In the genomic region with DNA sequence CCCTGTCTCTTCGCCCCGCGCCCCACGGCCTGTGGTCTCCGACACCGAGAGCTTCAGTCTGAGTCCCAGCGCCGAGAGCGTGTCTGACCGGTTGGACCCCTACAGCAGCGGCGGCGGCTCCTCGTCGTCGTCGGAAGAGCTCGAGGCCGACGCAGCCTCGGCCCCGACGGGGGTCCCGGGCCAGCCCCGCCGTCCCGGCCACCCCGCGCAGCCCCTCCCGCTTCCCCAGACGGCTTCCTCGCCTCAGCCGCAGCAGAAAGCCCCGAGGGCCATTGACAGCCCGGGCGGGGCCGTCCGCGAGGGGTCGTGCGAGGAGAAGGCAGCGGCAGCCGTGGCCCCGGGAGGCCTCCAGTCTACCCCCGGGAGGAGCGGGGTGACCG, we compare ENCODE assay signal across 8 cellular contexts. TPM values are rescaled to one million over a fixed set of nuclear protein-coding genes. Genes with fewer than 3 reads are reported as not detected.
DNase-seq lines count a peak whose midpoint lies in the region; ATAC-seq and TF ChIP-seq lines count a peak whose summit lies in the region.

No MANE protein-coding gene starts in this region.

- H3K27me3 ChIP-seq in DND-41 (ENCODE audit: insufficient read depth, low read length, poor library complexity), result no peaks in the 10 kb centered on the region
- H3K27me3 ChIP-seq in H7 (ENCODE audit: control insufficient read depth, insufficient read depth, low read length), result no peaks in the 10 kb centered on the region; the same call in 1 of the 2 replicates
- no peaks in the 10 kb centered on the region for H3K27me3 ChIP-seq in adrenal gland
- no peaks in the 10 kb centered on the region for H3K27me3 ChIP-seq in psoas muscle (ENCODE audit: insufficient read depth in 3 of 3, low read length in 2 of 3)

- no peak overlapping the region for H2AFZ ChIP-seq in DND-41 (ENCODE audit: low read depth, low read length)
- H2AFZ ChIP-seq in OCI-LY7 (ENCODE audit: low read length), result no peak overlapping the region

- no peaks in the 10 kb centered on the region for H3K9me2 ChIP-seq in OCI-LY7 (ENCODE audit: insufficient read depth, low read length)

- H3K4me1 ChIP-seq in DND-41 (ENCODE audit: insufficient read depth, low read length), result peaks cover 53% of the 10 kb centered on the region
- H3K4me1 ChIP-seq in OCI-LY7 (ENCODE audit: insufficient read depth, low read length, poor library complexity, severe bottlenecking), result peaks cover 15% of the 10 kb centered on the region
- H3K4me1 ChIP-seq in adrenal gland (replicated peaks in 1 of 2), result peaks cover 2 to 21% of the 10 kb centered on the region in 2 donors
- peaks cover 22% of the 10 kb centered on the region for H3K4me1 ChIP-seq in psoas muscle

- POLR2A ChIA-PET in OCI-LY7 (lab: Charles Lee), result interaction anchor here (1.9 kb wide), 1 partner anchor 12 kb away, joined by 7 read pairs; no protein-coding TSS in a partner anchor

- TF ChIP-seq CTCF in DND-41 (IDR thresholded peaks at IDR 0.05; ENCODE audit: borderline replicate concordance, extremely low read depth, low read length, poor library complexity, severe bottlenecking), result no peak
- no peak for TF ChIP-seq CTCF in OCI-LY7 (conservative IDR thresholded peaks at IDR 0.05; ENCODE audit: low read length)
- no peak for TF ChIP-seq CTCF in adrenal gland (IDR thresholded peaks at IDR 0.05)
- no peak for TF ChIP-seq CTCF in psoas muscle (IDR thresholded peaks at IDR 0.05)

- no peak for TF ChIP-seq POLR2A in adrenal gland (IDR thresholded peaks at IDR 0.05)

- H3K27ac ChIP-seq in DND-41 (ENCODE audit: low read length), result no peak overlapping the region
- no peak overlapping the region for H3K27ac ChIP-seq in OCI-LY7 (ENCODE audit: low read depth, low read length, poor library complexity, severe bottlenecking)
- H3K27ac ChIP-seq in adrenal gland, result peak overlapping the region in 4 of 5 donors; percentile 14 to 94 (median 92)
- H3K27ac ChIP-seq in psoas muscle, result peak overlapping the region; percentile 78

- H3K9me3 ChIP-seq in DND-41 (ENCODE audit: insufficient read depth, low read length, severe bottlenecking) (no peaks in the 10 kb centered on the region), OCI-LY7 (ENCODE audit: low read length) (no peaks in the 10 kb centered on the region), adrenal gland (replicated peaks in 1 of 3) (no peaks in the 10 kb centered on the region), psoas muscle (no peaks in the 10 kb centered on the region)

- intact Hi-C loops in OCI-LY7 (cut with micrococcal nuclease; ENCODE audit: unreplicated experiment), result loop anchor here (5.0 kb wide), 2 partner anchors 189 to 706 kb away; a partner anchor contains a TSS
- intact Hi-C loops in adrenal gland (cut with DNase I), result loop anchor here (5.0 to 10.0 kb wide), 3 partner anchors 138 to 698 kb away; no protein-coding TSS in a partner anchor
- intact Hi-C loops in left ventricle myocardium superior (cut with micrococcal nuclease), result loop anchor here (5.0 kb wide), 1 partner anchor 266 kb away; no protein-coding TSS in a partner anchor
- intact Hi-C loops in psoas muscle (cut with DNase I), result loop anchor here (5.0 to 10.0 kb wide), 5 partner anchors 122 to 708 kb away; a partner anchor contains a TSS

- peak overlapping the region; percentile 35; the same call in 1 of the 2 replicates for H3K9ac ChIP-seq in DND-41 (ENCODE audit: low read depth, low read length)

- no peaks in the 10 kb centered on the region for H3K36me3 ChIP-seq in DND-41 (ENCODE audit: insufficient read depth, low read length)
- H3K36me3 ChIP-seq in H7 (replicated peaks; ENCODE audit: control insufficient read depth, insufficient read depth, low read length), result no peaks in the 10 kb centered on the region
- no peaks in the 10 kb centered on the region for H3K36me3 ChIP-seq in OCI-LY7 (ENCODE audit: insufficient read depth, low read length)
- no peaks in the 10 kb centered on the region for H3K36me3 ChIP-seq in adrenal gland (replicated peaks in 1 of 2)
- no peaks in the 10 kb centered on the region for H3K36me3 ChIP-seq in psoas muscle (ENCODE audit: insufficient read depth in 1 of 2, low read depth in 1 of 2)

- H3K79me2 ChIP-seq in DND-41 (ENCODE audit: insufficient read depth, low read length) (peaks cover 13% of the 10 kb centered on the region), OCI-LY7 (ENCODE audit: insufficient read depth, low read depth, low read length) (peaks cover 45% of the 10 kb centered on the region)

- CTCF ChIA-PET in OCI-LY7 (lab: Charles Lee; ENCODE audit: unreplicated experiment), result no interaction called here

- no peak for ATAC-seq in DND-41 (ENCODE audit: insufficient read depth, low read depth)
- no peak for ATAC-seq in left ventricle myocardium superior
- no peak for ATAC-seq in psoas muscle
- no peak for ATAC-seq in HG02970 (IDR thresholded peaks at IDR 0.05; ENCODE audit: low FRiP score, unreplicated experiment)
- ATAC-seq in HG03378 (IDR thresholded peaks at IDR 0.05; ENCODE audit: unreplicated experiment), result no peak

- no TSS peak for BruUV-seq in OCI-LY7 (replicated peaks; lab: Mats Ljungman, UMichigan)

- H4K20me1 ChIP-seq in DND-41 (ENCODE audit: insufficient read depth, low read length) (no peaks in the 10 kb centered on the region), OCI-LY7 (ENCODE audit: insufficient read depth, low read length) (peaks cover 10% of the 10 kb centered on the region)

- WGBS in adrenal gland, 4 donors, result 0 to 2% (median 1%) methylated on average over 10 to 47 of the region's 47 CpGs; no CpG with 5 or more reads in 1 of the 4 donors
- WGBS in psoas muscle, 3 donors, result 1 to 2% (median 1%) methylated on average over 32 to 47 of the region's 47 CpGs

- DNase-seq in DND-41 (no peak), H7 (peak; percentile 82), OCI-LY7 (ENCODE audit: low spot score) (peak; percentile 34), adrenal gland (peak in 6 of 7 donors; percentile 43 to 67 (median 56)), left ventricle myocardium superior (peak; percentile 73), psoas muscle (peak; percentile 43 to 65)

- H3K4me2 ChIP-seq in DND-41 (ENCODE audit: insufficient read depth, low read length) (peak overlapping the region; percentile 93), OCI-LY7 (ENCODE audit: low read length) (peak overlapping the region; percentile 92)

- H3K4me3 ChIP-seq in DND-41 (ENCODE audit: low read depth in 1 of 2, low read length in 2 of 2) (peak overlapping the region in 1 of 2 experiments; percentile 74; a peak in 2 of 4 replicates), H7 (ENCODE audit: insufficient read depth, low read depth, low read length) (peak overlapping the region; percentile 80), OCI-LY7 (ENCODE audit: low read depth, low read length, poor library complexity, severe bottlenecking) (peak overlapping the region; percentile 71), adrenal gland (peak overlapping the region in 3 of 4 donors; percentile 43 to 93 (median 61)), psoas muscle (peak overlapping the region; percentile 79)

RNA-seq across cellular contexts. Expression of a gene that starts 1.3 kb away (rescaled TPM):
- total RNA-seq in H7 (2014; rRNA removed; shearing (Covaris generic)), result 23.0 and 29.2 TPM in 2 replicates
- total RNA-seq in OCI-LY7 (2014; rRNA removed; shearing (Covaris generic)), result 7.1 and 9.0 TPM in 2 replicates
- total RNA-seq in OCI-LY7 (2022) (11.5 and 12.4 TPM in 2 replicates), adrenal gland (10 to 100 TPM; 20.9 to 61.6 (median 48.8) TPM), left ventricle myocardium superior (5.9 TPM), psoas muscle (1 to 10 TPM; 3.5 to 6.4 (median 5.7) TPM)
- polyA plus RNA-seq in adrenal gland (10 to 100 TPM; 13.8 to 20.9 (median 16.3) TPM), psoas muscle (1 to 10 TPM in 2 of 3 donors, under 1 TPM in 1; 0.79 to 2.6 (median 2.5) TPM)

Comparison
In these comparisons a context has a peak if more than half of its experiments do, and no peak if none do; other contexts are left out.
1. H3K27ac ChIP-seq: peak in adrenal gland (4 of 5) and psoas muscle (single experiment); none in DND-41 (single experiment) and OCI-LY7 (single experiment).